ENCODE assay signal across 16 cellular contexts in the genomic region with DNA sequence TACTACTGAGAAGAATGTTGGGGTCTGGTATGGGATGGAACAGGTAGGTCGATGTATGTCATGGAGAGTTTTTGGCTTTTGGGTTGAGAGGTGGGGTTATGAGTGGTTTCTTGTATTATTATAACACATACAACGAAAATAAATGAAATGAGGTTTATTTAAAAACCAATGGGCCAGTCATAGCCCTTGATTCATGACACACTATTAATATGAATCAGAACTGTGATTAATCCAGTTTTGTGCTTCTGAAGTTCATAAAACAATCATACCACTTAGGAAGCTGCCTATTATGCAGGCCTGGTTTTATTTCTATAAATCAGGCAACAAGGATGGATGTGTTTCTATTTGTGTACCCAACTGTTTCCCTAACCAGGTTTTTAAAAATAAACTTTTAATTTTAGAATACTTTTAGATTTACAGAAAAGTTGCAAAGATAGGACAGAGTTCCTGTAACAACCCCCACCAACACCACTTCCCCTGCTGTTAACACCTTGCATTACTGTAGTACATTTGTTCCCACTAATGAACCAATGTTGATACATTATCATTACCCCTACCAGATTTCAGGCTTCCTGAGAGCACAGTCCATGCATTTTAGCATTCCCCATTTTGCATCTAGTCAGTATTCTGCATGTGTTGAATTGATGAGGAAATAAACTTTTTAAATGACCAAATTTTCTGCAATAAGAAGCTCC. TPM values are rescaled to one million over a fixed set of nuclear protein-coding genes. Genes with fewer than 3 reads are reported as not detected.
DNase-seq lines count a peak whose midpoint lies in the region; ATAC-seq and TF ChIP-seq lines count a peak whose summit lies in the region.
"Had no signal": no experiment of that assay in that cellular context is flagged by ENCODE, and none has a peak within 500 bp of the region (broad histone marks: within the 10 kb centered on the region; RNA-seq: fewer than 3 reads in every experiment).

No MANE protein-coding gene starts in this region.

- H3K4me1 Mint-ChIP-seq in activated T-cell treated with anti-CD3 and anti-CD28 coated beads, Interleukin-2, amount 50 U/mL, for 4 hours (ENCODE audit: low read depth), result peaks cover 8% of the 10 kb centered on the region
- peaks cover 14% of the 10 kb centered on the region for H3K4me1 Mint-ChIP-seq in activated T-cell treated with anti-CD3 and anti-CD28 coated beads, Interleukin-2, amount 50 U/mL, for 24 hours (ENCODE audit: low read depth)
- peaks cover 11% of the 10 kb centered on the region for H3K4me1 Mint-ChIP-seq in central memory CD8-positive, alpha-beta T cell
- H3K4me1 Mint-ChIP-seq: activated B cell treated with CpG ODN at 0.5 μM for 24 hours had no signal

- H4K91ac ChIP-seq in mesenchymal stem cell (ENCODE audit: low read length), result no peak overlapping the region

- H3K18ac ChIP-seq in mesenchymal stem cell (ENCODE audit: low read depth in 1 of 2, low read length in 2 of 2), result no peak overlapping the region

- TF ChIP-seq POLR2A in tibial nerve (IDR thresholded peaks at IDR 0.05), result no peak

- H3K9me3 ChIP-seq in mesenchymal stem cell (ENCODE audit: control insufficient read depth, low read length) (peaks cover 22% of the 10 kb centered on the region), tibial nerve (peaks cover 0 to 10% (median 0%) of the 10 kb centered on the region in 4 donors)

- peaks cover 6% of the 10 kb centered on the region for H3K9me3 Mint-ChIP-seq in activated T-cell treated with anti-CD3 and anti-CD28 coated beads, Interleukin-2, amount 50 U/mL, for 4 hours
- H3K9me3 Mint-ChIP-seq in activated T-cell treated with anti-CD3 and anti-CD28 coated beads, Interleukin-2, amount 50 U/mL, for 24 hours, result peaks cover 6% of the 10 kb centered on the region
- H3K9me3 Mint-ChIP-seq in central memory CD8-positive, alpha-beta T cell, result no peaks in the 10 kb centered on the region
- H3K9me3 Mint-ChIP-seq: dendritic cell treated with granulocyte-macrophage colony-stimulating factor and Interleukin-4, amounts not matched to agents 40 ng/mL and 50 ng/mL, for 4 days had no signal

- H3K79me1 ChIP-seq in mesenchymal stem cell (replicated peaks; ENCODE audit: low read length, poor library complexity, severe bottlenecking), result no peaks in the 10 kb centered on the region

- peaks cover 3% of the 10 kb centered on the region for H3K4me1 ChIP-seq in mesenchymal stem cell (ENCODE audit: control insufficient read depth, insufficient read depth, low read depth, low read length)
- peaks cover 0 to 18% (median 9%) of the 10 kb centered on the region in 4 donors for H3K4me1 ChIP-seq in tibial nerve
- H3K4me1 ChIP-seq: Caco-2 had no signal

- no peak overlapping the region for H2AFZ ChIP-seq in mesenchymal stem cell (ENCODE audit: low read depth, low read length)

- peak overlapping the region; percentile 77 for H3K9ac ChIP-seq in mesenchymal stem cell (ENCODE audit: low read length)

- H3K27ac ChIP-seq in mesenchymal stem cell (ENCODE audit: low read length, poor library complexity, severe bottlenecking) (no peak overlapping the region), tibial nerve (peak overlapping the region in 2 of 4 donors; percentile 57 to 74)

- peaks cover 3% of the 10 kb centered on the region for H3K27me3 Mint-ChIP-seq in activated T-cell treated with anti-CD3 and anti-CD28 coated beads, Interleukin-2, amount 50 U/mL, for 4 hours (ENCODE audit: low read depth)
- peaks cover 3% of the 10 kb centered on the region for H3K27me3 Mint-ChIP-seq in activated T-cell treated with anti-CD3 and anti-CD28 coated beads, Interleukin-2, amount 50 U/mL, for 24 hours
- H3K27me3 Mint-ChIP-seq in central memory CD8-positive, alpha-beta T cell, result peaks cover 5% of the 10 kb centered on the region
- H3K27me3 Mint-ChIP-seq: dendritic cell treated with granulocyte-macrophage colony-stimulating factor and Interleukin-4, amounts not matched to agents 40 ng/mL and 50 ng/mL, for 4 days had no signal

- H2AK5ac ChIP-seq in mesenchymal stem cell (ENCODE audit: low read length, severe bottlenecking), result no peak overlapping the region

- H3K27me3 ChIP-seq in mesenchymal stem cell (ENCODE audit: control insufficient read depth in 1 of 2, insufficient read depth in 1 of 2, low read length in 2 of 2) (no peaks in the 10 kb centered on the region), tibial nerve (no peaks in the 10 kb centered on the region)

- no CpG with 5 or more reads among the region's 2 CpGs for WGBS in mesenchymal stem cell
- 80% methylated on average over 2 of the region's 2 CpGs for WGBS in tibial nerve, 2 donors

- TF ChIP-seq CTCF in tibial nerve (IDR thresholded peaks at IDR 0.05), result no peak

- H3K23ac ChIP-seq in mesenchymal stem cell (ENCODE audit: low read length in 2 of 2), result no peak overlapping the region

- no peak overlapping the region for H3K27ac Mint-ChIP-seq in activated T-cell treated with anti-CD3 and anti-CD28 coated beads, Interleukin-2, amount 50 U/mL, for 24 hours
- H3K27ac Mint-ChIP-seq in central memory CD8-positive, alpha-beta T cell (ENCODE audit: low read depth), result peak overlapping the region; percentile 45
- H3K27ac Mint-ChIP-seq: activated B cell treated with CpG ODN at 0.5 μM for 24 hours; dendritic cell treated with granulocyte-macrophage colony-stimulating factor and Interleukin-4, amounts not matched to agents 40 ng/mL and 50 ng/mL, for 4 days had no signal

- no peak overlapping the region for H3K4me3 Mint-ChIP-seq in activated T-cell treated with anti-CD3 and anti-CD28 coated beads, Interleukin-2, amount 50 U/mL, for 4 hours
- no peak overlapping the region for H3K4me3 Mint-ChIP-seq in activated T-cell treated with anti-CD3 and anti-CD28 coated beads, Interleukin-2, amount 50 U/mL, for 24 hours
- no peak overlapping the region for H3K4me3 Mint-ChIP-seq in central memory CD8-positive, alpha-beta T cell
- H3K4me3 Mint-ChIP-seq: activated B cell treated with CpG ODN at 0.5 μM for 24 hours; dendritic cell treated with granulocyte-macrophage colony-stimulating factor and Interleukin-4, amounts not matched to agents 40 ng/mL and 50 ng/mL, for 4 days had no signal

- H2BK120ac ChIP-seq in mesenchymal stem cell (ENCODE audit: low read depth, low read length), result no peak overlapping the region

- no peak overlapping the region for H3K14ac ChIP-seq in mesenchymal stem cell (ENCODE audit: low read length in 2 of 2)

- H3K36me3 ChIP-seq in mesenchymal stem cell (ENCODE audit: control insufficient read depth in 1 of 2, insufficient read depth in 2 of 2, low read depth in 1 of 2, low read length in 2 of 2) (no peaks in the 10 kb centered on the region), tibial nerve (no peaks in the 10 kb centered on the region)

- no peak overlapping the region for H4K8ac ChIP-seq in mesenchymal stem cell (ENCODE audit: low read length)

- no peaks in the 10 kb centered on the region for H3K36me3 Mint-ChIP-seq in activated T-cell treated with anti-CD3 and anti-CD28 coated beads, Interleukin-2, amount 50 U/mL, for 4 hours (ENCODE audit: insufficient read depth)
- H3K36me3 Mint-ChIP-seq in activated T-cell treated with anti-CD3 and anti-CD28 coated beads, Interleukin-2, amount 50 U/mL, for 24 hours (ENCODE audit: low read depth), result no peaks in the 10 kb centered on the region
- H3K36me3 Mint-ChIP-seq in central memory CD8-positive, alpha-beta T cell (ENCODE audit: insufficient read depth), result no peaks in the 10 kb centered on the region

- H3K4ac ChIP-seq in mesenchymal stem cell (ENCODE audit: low read depth in 1 of 2, low read length in 2 of 2), result no peak overlapping the region

- H2BK12ac ChIP-seq in mesenchymal stem cell (ENCODE audit: low read length in 2 of 2), result no peak overlapping the region

- DNase-seq in activated T-cell treated with anti-CD3 and anti-CD28 coated beads, Interleukin-2, amount 50 U/mL, for 4 hours, result no peak
- DNase-seq in activated T-cell treated with anti-CD3 and anti-CD28 coated beads, Interleukin-2, amount 50 U/mL, for 24 hours, result no peak
- no peak for DNase-seq in central memory CD8-positive, alpha-beta T cell (ENCODE audit: low spot score in 2 of 2)
- DNase-seq in mesenchymal stem cell, result no peak
- no peak for DNase-seq in tibial nerve (ENCODE audit: low spot score in 2 of 2)
- no peak for DNase-seq in GM19238 (ENCODE audit: insufficient read length, low spot score)
- no peak for DNase-seq in cerebellar cortex (ENCODE audit: low spot score)
- DNase-seq in activated naive CD4-positive, alpha-beta T cell treated with Interleukin-2 at 50 U/mL for 16 hours, result no peak
- DNase-seq: activated B cell treated with CpG ODN at 0.5 μM for 24 hours; Caco-2; GF-D8; mucosa of descending colon; NCI-H1694 treated with DMSO at 0.1 percent for 48 hours; NCI-H524; stimulated activated CD8-positive, alpha-beta memory T cell treated with anti-CD3 and anti-CD28 coated beads, Interleukin-4, amount 100 ng/mL, for 48 hours had no signal

- no peak overlapping the region for H3K4me2 ChIP-seq in mesenchymal stem cell (ENCODE audit: low read length, poor library complexity, severe bottlenecking)

- TF ChIP-seq EP300 in tibial nerve (IDR thresholded peaks at IDR 0.05), result no peak

- ATAC-seq in activated T-cell treated with anti-CD3 and anti-CD28 coated beads, Interleukin-2, amount 50 U/mL, for 4 hours, result peak; percentile 27 to 67
- no peak for ATAC-seq in central memory CD8-positive, alpha-beta T cell (replicated peaks; ENCODE audit: extremely low read depth, poor library complexity, severe bottlenecking)
- ATAC-seq: mucosa of descending colon had no signal

- H2BK15ac ChIP-seq in mesenchymal stem cell (ENCODE audit: low read depth, poor library complexity, severe bottlenecking), result no peak overlapping the region

- H2BK5ac ChIP-seq in mesenchymal stem cell (ENCODE audit: low read depth, low read length, poor library complexity, severe bottlenecking), result no peak overlapping the region

- peak overlapping the region in 1 of 2 experiments; percentile 70 for H3K4me3 ChIP-seq in mesenchymal stem cell (ENCODE audit: insufficient read depth in 1 of 2, low read depth in 1 of 2, low read length in 2 of 2)
- peak overlapping the region in 3 of 4 donors; percentile 11 to 43 (median 21) for H3K4me3 ChIP-seq in tibial nerve
- H3K4me3 ChIP-seq: mucosa of descending colon had no signal

RNA-seq across cellular contexts. Expression of a gene that starts 37.5 kb away (rescaled TPM):
- total RNA-seq in activated T-cell treated with anti-CD3 and anti-CD28 coated beads, Interleukin-2, amount 50 U/mL, for 4 hours, result 10 to 100 TPM; 23.9 to 36.9 (median 34.5) TPM
- polyA plus RNA-seq in mesenchymal stem cell (2013, experiment 1 of 2), result 15.8 TPM
- 15.6 TPM for polyA plus RNA-seq in mesenchymal stem cell (2013, experiment 2 of 2)
- total RNA-seq in tibial nerve, result 10 to 100 TPM; 57.0 to 78.9 (median 59.3) TPM
